Comparison of ENCODE assay signal across 26 cellular contexts in the genomic region with DNA sequence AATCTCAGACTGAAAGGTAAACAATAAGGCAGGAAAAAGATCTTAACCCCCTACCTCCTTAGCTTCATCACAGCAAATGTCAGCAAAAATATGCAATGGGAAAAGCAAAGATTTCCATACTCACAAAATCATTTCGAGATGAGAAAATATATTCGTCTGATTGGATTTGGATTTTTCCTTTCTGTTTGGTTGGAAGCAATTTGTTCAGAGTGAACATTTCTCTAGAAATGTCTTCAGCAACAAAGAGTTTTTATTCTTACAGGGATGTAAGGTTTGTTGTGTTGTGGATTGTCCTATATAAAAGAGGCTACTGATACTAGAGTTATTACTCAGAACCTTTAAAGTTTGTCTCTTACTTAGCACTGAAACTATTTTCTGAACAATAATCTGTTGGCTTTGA. TPM values are rescaled to one million over a fixed set of nuclear protein-coding genes. Genes with fewer than 3 reads are reported as not detected.
"Had no signal": no experiment of that assay in that cellular context is flagged by ENCODE, and none has a peak within 500 bp of the region (broad histone marks: within the 10 kb centered on the region; RNA-seq: fewer than 3 reads in every experiment).

No MANE protein-coding gene starts in this region.

- H3K9ac ChIP-seq: KMS-11 had no signal

- H3K27me3 ChIP-seq: body of pancreas had no signal

- H3K27ac ChIP-seq: body of pancreas, KMS-11, VCaP had no signal

- H3K9me3 Mint-ChIP-seq: activated CD4-positive, alpha-beta T cell treated with anti-CD3 and anti-CD28 coated beads, Interleukin-2, amount 10 ng/mL, durations not matched to agents 7 days and 5 days; activated naive CD4-positive, alpha-beta T cell treated with anti-CD3 and anti-CD28 coated beads for 36 hours had no signal

- H3K4me3 Mint-ChIP-seq: activated CD4-positive, alpha-beta memory T cell treated with anti-CD3 and anti-CD28 coated beads for 36 hours; activated CD4-positive, alpha-beta T cell treated with anti-CD3 and anti-CD28 coated beads, Interleukin-2, amount 10 ng/mL, durations not matched to agents 7 days and 5 days; activated naive CD4-positive, alpha-beta T cell treated with anti-CD3 and anti-CD28 coated beads for 36 hours; activated naive CD8-positive, alpha-beta T cell; activated T-helper 17 cell treated with anti-CD3 and anti-CD28 coated beads, Interleukin-2, amount 50 U/mL, for 72 hours; T-helper 17 cell had no signal

- H3K36me3 Mint-ChIP-seq: activated CD4-positive, alpha-beta memory T cell treated with anti-CD3 and anti-CD28 coated beads for 36 hours; activated naive CD8-positive, alpha-beta T cell had no signal

- DNase-seq: activated CD4-positive, alpha-beta memory T cell treated with anti-CD3 and anti-CD28 coated beads for 36 hours; activated CD4-positive, alpha-beta T cell treated with anti-CD3 and anti-CD28 coated beads, Interleukin-2, amount 10 ng/mL, durations not matched to agents 7 days and 5 days; activated CD4-positive, CD25-positive, alpha-beta regulatory T cell; activated CD8-positive, alpha-beta memory T cell treated with anti-CD3 and anti-CD28 coated beads for 24 hours; activated gamma-delta T cell; activated naive CD4-positive, alpha-beta T cell treated with anti-CD3 and anti-CD28 coated beads for 36 hours; activated T-cell treated with anti-CD3 and anti-CD28 coated beads, Interleukin-2, amount 50 U/mL, for 48 hours; aorta; body of pancreas; NCI-H1092; NCI-H1930; NCI-H2171; NCI-H510A; NCI-H526 treated with DMSO at 0.1 percent for 48 hours; NCI-H82; SIG-M5; T-helper 17 cell; T-helper 9 cell had no signal

- H3K4me3 ChIP-seq: body of pancreas had no signal

- H3K9me3 ChIP-seq: body of pancreas had no signal

- H3K4me2 ChIP-seq: KMS-11 had no signal

- H3K4me1 ChIP-seq: body of pancreas had no signal

- H3K4me1 Mint-ChIP-seq: activated CD4-positive, alpha-beta T cell treated with anti-CD3 and anti-CD28 coated beads, Interleukin-2, amount 10 ng/mL, durations not matched to agents 7 days and 5 days; activated T-helper 17 cell treated with anti-CD3 and anti-CD28 coated beads, Interleukin-2, amount 50 U/mL, for 72 hours; T-helper 17 cell had no signal

- H3K27ac Mint-ChIP-seq: activated CD4-positive, alpha-beta memory T cell treated with anti-CD3 and anti-CD28 coated beads for 36 hours; activated CD4-positive, alpha-beta T cell treated with anti-CD3 and anti-CD28 coated beads, Interleukin-2, amount 10 ng/mL, durations not matched to agents 7 days and 5 days; activated naive CD4-positive, alpha-beta T cell treated with anti-CD3 and anti-CD28 coated beads for 36 hours; activated naive CD8-positive, alpha-beta T cell; activated T-helper 17 cell treated with anti-CD3 and anti-CD28 coated beads, Interleukin-2, amount 50 U/mL, for 72 hours; T-helper 17 cell had no signal

- ATAC-seq: activated T-helper 17 cell treated with anti-CD3 and anti-CD28 coated beads, Interleukin-2, amount 50 U/mL, for 72 hours; body of pancreas; T-helper 17 cell had no signal

- H3K27me3 Mint-ChIP-seq: activated CD4-positive, alpha-beta memory T cell treated with anti-CD3 and anti-CD28 coated beads for 36 hours; activated CD4-positive, alpha-beta T cell treated with anti-CD3 and anti-CD28 coated beads, Interleukin-2, amount 10 ng/mL, durations not matched to agents 7 days and 5 days; activated naive CD8-positive, alpha-beta T cell; activated T-helper 17 cell treated with anti-CD3 and anti-CD28 coated beads, Interleukin-2, amount 50 U/mL, for 72 hours; T-helper 17 cell had no signal

RNA-seq across cellular contexts. Expression of gene GRIA2, which starts 23.8 kb away (rescaled TPM):
- total RNA-seq: activated CD4-positive, alpha-beta memory T cell treated with anti-CD3 and anti-CD28 coated beads for 36 hours; activated CD4-positive, alpha-beta T cell treated with anti-CD3 and anti-CD28 coated beads, Interleukin-2, amount 10 ng/mL, durations not matched to agents 7 days and 5 days; activated naive CD4-positive, alpha-beta T cell treated with anti-CD3 and anti-CD28 coated beads for 36 hours; activated T-helper 17 cell treated with anti-CD3 and anti-CD28 coated beads, Interleukin-2, amount 50 U/mL, for 72 hours; bronchial epithelial cell; MCF 10A; OCI-LY7; RPMI7951; T-helper 17 cell had no signal
